ENCODE assay signal across 1 cellular context in genomic region chr3:10396083-10396482, GRCh38.
TF ChIP-seq lines count a peak whose summit lies in the region.

No MANE protein-coding gene starts in this region.

TF ChIP-seq in GM23338, 12 proteins besides CTCF, POLR2A, EP300 and RAD21:
- TF ChIP-seq ETS1 (IDR thresholded peaks at IDR 0.05): no peak
- TF ChIP-seq ZNF114 (CRISPR knock-in tag; IDR thresholded peaks at IDR 0.05): no peak
- TF ChIP-seq CREB1 (CRISPR knock-in tag; IDR thresholded peaks at IDR 0.05; ENCODE audit: low read depth): no peak
- TF ChIP-seq, protein P1, sequence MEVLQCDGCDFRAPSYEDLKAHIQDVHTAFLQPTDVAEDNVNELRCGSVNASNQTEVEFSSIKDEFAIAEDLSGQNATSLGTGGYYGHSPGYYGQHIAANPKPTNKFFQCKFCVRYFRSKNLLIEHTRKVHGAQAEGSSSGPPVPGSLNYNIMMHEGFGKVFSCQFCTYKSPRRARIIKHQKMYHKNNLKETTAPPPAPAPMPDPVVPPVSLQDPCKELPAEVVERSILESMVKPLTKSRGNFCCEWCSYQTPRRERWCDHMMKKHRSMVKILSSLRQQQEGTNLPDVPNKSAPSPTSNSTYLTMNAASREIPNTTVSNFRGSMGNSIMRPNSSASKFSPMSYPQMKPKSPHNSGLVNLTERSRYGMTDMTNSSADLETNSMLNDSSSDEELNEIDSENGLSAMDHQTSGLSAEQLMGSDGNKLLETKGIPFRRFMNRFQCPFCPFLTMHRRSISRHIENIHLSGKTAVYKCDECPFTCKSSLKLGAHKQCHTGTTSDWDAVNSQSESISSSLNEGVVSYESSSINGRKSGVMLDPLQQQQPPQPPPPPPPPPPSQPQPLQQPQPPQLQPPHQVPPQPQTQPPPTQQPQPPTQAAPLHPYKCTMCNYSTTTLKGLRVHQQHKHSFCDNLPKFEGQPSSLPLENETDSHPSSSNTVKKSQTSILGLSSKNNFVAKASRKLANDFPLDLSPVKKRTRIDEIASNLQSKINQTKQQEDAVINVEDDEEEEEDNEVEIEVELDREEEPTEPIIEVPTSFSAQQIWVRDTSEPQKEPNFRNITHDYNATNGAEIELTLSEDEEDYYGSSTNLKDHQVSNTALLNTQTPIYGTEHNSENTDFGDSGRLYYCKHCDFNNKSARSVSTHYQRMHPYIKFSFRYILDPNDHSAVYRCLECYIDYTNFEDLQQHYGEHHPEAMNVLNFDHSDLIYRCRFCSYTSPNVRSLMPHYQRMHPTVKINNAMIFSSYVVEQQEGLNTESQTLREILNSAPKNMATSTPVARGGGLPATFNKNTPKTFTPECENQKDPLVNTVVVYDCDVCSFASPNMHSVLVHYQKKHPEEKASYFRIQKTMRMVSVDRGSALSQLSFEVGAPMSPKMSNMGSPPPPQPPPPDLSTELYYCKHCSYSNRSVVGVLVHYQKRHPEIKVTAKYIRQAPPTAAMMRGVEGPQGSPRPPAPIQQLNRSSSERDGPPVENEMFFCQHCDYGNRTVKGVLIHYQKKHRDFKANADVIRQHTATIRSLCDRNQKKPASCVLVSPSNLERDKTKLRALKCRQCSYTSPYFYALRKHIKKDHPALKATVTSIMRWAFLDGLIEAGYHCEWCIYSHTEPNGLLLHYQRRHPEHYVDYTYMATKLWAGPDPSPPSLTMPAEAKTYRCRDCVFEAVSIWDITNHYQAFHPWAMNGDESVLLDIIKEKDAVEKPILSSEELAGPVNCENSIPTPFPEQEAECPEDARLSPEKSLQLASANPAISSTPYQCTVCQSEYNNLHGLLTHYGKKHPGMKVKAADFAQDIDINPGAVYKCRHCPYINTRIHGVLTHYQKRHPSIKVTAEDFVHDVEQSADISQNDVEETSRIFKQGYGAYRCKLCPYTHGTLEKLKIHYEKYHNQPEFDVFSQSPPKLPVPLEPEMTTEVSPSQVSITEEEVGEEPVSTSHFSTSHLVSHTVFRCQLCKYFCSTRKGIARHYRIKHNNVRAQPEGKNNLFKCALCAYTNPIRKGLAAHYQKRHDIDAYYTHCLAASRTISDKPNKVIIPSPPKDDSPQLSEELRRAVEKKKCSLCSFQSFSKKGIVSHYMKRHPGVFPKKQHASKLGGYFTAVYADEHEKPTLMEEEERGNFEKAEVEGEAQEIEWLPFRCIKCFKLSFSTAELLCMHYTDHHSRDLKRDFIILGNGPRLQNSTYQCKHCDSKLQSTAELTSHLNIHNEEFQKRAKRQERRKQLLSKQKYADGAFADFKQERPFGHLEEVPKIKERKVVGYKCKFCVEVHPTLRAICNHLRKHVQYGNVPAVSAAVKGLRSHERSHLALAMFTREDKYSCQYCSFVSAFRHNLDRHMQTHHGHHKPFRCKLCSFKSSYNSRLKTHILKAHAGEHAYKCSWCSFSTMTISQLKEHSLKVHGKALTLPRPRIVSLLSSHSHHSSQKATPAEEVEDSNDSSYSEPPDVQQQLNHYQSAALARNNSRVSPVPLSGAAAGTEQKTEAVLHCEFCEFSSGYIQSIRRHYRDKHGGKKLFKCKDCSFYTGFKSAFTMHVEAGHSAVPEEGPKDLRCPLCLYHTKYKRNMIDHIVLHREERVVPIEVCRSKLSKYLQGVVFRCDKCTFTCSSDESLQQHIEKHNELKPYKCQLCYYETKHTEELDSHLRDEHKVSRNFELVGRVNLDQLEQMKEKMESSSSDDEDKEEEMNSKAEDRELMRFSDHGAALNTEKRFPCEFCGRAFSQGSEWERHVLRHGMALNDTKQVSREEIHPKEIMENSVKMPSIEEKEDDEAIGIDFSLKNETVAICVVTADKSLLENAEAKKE (CRISPR knock-in tag; IDR thresholded peaks at IDR 0.05): no peak
- TF ChIP-seq REST (IDR thresholded peaks at IDR 0.05; ENCODE audit: unreplicated experiment): no peak
- no peak for TF ChIP-seq NANOG (IDR thresholded peaks at IDR 0.05; ENCODE audit: borderline replicate concordance)
- no peak for TF ChIP-seq JUNB (IDR thresholded peaks at IDR 0.05; ENCODE audit: unreplicated experiment)
- no peak for TF ChIP-seq STAT1 (IDR thresholded peaks at IDR 0.05; ENCODE audit: unreplicated experiment)
- no peak for TF ChIP-seq EZH2 (IDR thresholded peaks at IDR 0.05; ENCODE audit: low read depth, unreplicated experiment)
- no peak for TF ChIP-seq POLR2AphosphoS5 (IDR thresholded peaks at IDR 0.05; ENCODE audit: low read depth)
- TF ChIP-seq EZH2phosphoT487 (IDR thresholded peaks at IDR 0.05; ENCODE audit: unreplicated experiment): no peak
- TF ChIP-seq ZNF331 (CRISPR knock-in tag; IDR thresholded peaks at IDR 0.05; ENCODE audit: low read depth): no peak
